12 cellular contexts compared by ENCODE assay signal in genomic region chr21:45265721-45266517, GRCh38. TPM values are rescaled to one million over a fixed set of nuclear protein-coding genes. Genes with fewer than 3 reads are reported as not detected.
DNase-seq lines count a peak whose midpoint lies in the region; ATAC-seq and TF ChIP-seq lines count a peak whose summit lies in the region.
"Had no signal": no experiment of that assay in that cellular context is flagged by ENCODE, and none has a peak within 500 bp of the region (broad histone marks: within the 10 kb centered on the region; RNA-seq: fewer than 3 reads in every experiment).

No MANE protein-coding gene starts in this region.

- intact Hi-C loops in CD8-positive, alpha-beta T cell (cut with DNase I, micrococcal nuclease): loop anchor here (1.0 kb wide), 1 partner anchor 38 kb away; no protein-coding TSS in a partner anchor
- intact Hi-C loops in ovary (cut with DNase I): loop anchor here in 1 of 4 donors (10.0 kb wide), 1 partner anchor 931 kb away; the partner anchor contains the start of gene CFAP410

- peaks cover 28% of the 10 kb centered on the region for H3K36me3 ChIP-seq in CD8-positive, alpha-beta T cell (ENCODE audit: insufficient read depth, low read length)
- H3K36me3 ChIP-seq in H7 (replicated peaks; ENCODE audit: control insufficient read depth, insufficient read depth, low read length) (peaks cover 34% of the 10 kb centered on the region), ovary (no peaks in the 10 kb centered on the region)

- ATAC-seq in CD8-positive, alpha-beta T cell: no peak
- ATAC-seq in GM18511 (IDR thresholded peaks at IDR 0.05; ENCODE audit: unreplicated experiment): no peak

- no peak overlapping the region for H3K4me3 ChIP-seq in CD8-positive, alpha-beta T cell (ENCODE audit: low read depth, low read length)
- no peak overlapping the region for H3K4me3 ChIP-seq in H7 (ENCODE audit: insufficient read depth, low read depth, low read length)
- no peak overlapping the region for H3K4me3 ChIP-seq in coronary artery
- no peak overlapping the region for H3K4me3 ChIP-seq in ovary
- H3K4me3 ChIP-seq: vagina had no signal

- peaks cover 46% of the 10 kb centered on the region for H3K36me3 Mint-ChIP-seq in CD8-positive, alpha-beta T cell

- H3K27me3 ChIP-seq in CD8-positive, alpha-beta T cell (ENCODE audit: insufficient read depth, low read length): no peaks in the 10 kb centered on the region
- no peaks in the 10 kb centered on the region for H3K27me3 ChIP-seq in H7 (ENCODE audit: control insufficient read depth, insufficient read depth, low read length)
- no peaks in the 10 kb centered on the region for H3K27me3 ChIP-seq in ovary
- H3K27me3 ChIP-seq: vagina had no signal

- TF ChIP-seq CTCF in CD8-positive, alpha-beta T cell (IDR thresholded peaks at IDR 0.05): no peak
- TF ChIP-seq CTCF in coronary artery (IDR thresholded peaks at IDR 0.05) (no peak), ovary (IDR thresholded peaks at IDR 0.05) (no peak)

- H3K4me1 ChIP-seq in CD8-positive, alpha-beta T cell (ENCODE audit: insufficient read depth, low read length): peaks cover 18% of the 10 kb centered on the region
- no peaks in the 10 kb centered on the region for H3K4me1 ChIP-seq in ovary (ENCODE audit: insufficient read depth)

- peak in 1 of 7 experiments; percentile 44 for DNase-seq in CD8-positive, alpha-beta T cell
- DNase-seq in H7: peak; percentile 41
- peak; percentile 50 for DNase-seq in coronary artery (ENCODE audit: low spot score)
- DNase-seq in ovary: peak in 3 of 5 donors; percentile 13 to 32 (median 20)
- no peak for DNase-seq in germinal center (ENCODE audit: low spot score)
- DNase-seq in cerebellar nuclear complex (lab: John Stamatoyannopoulos, UW): no peak
- DNase-seq: activated CD4-positive, alpha-beta T cell treated with anti-CD3 and anti-CD28 coated beads for 1 hour; activated gamma-delta T cell; kidney glomerular epithelial cell; NCI-H226 had no signal

- WGBS in ovary, 3 donors: 88 to 94% (median 93%) methylated on average over 32 to 36 of the region's 36 CpGs

- H3K9me3 ChIP-seq in CD8-positive, alpha-beta T cell (ENCODE audit: low read length): no peaks in the 10 kb centered on the region
- H3K9me3 ChIP-seq in ovary: no peaks in the 10 kb centered on the region
- H3K9me3 ChIP-seq: vagina had no signal

- POLR2A ChIA-PET in CD8-positive, alpha-beta T cell (lab: Charles Lee): no interaction called here

- TF ChIP-seq POLR2A in ovary (IDR thresholded peaks at IDR 0.05): no peak

- H3K27ac Mint-ChIP-seq in CD8-positive, alpha-beta T cell: peak overlapping the region; percentile 60

- H3K4me1 Mint-ChIP-seq in CD8-positive, alpha-beta T cell (ENCODE audit: low read depth): peaks cover 16% of the 10 kb centered on the region

- no peaks in the 10 kb centered on the region for H3K27me3 Mint-ChIP-seq in CD8-positive, alpha-beta T cell (ENCODE audit: low read depth)

- CTCF ChIA-PET in CD8-positive, alpha-beta T cell (lab: Charles Lee): no interaction called here

- TF ChIP-seq EP300 in ovary (IDR thresholded peaks at IDR 0.05): no peak

- H3K4me3 Mint-ChIP-seq in CD8-positive, alpha-beta T cell: no peak overlapping the region

- peak overlapping the region; percentile 45 for H3K27ac ChIP-seq in CD8-positive, alpha-beta T cell (ENCODE audit: low read depth, low read length)
- H3K27ac ChIP-seq in coronary artery: no peak overlapping the region
- no peak overlapping the region for H3K27ac ChIP-seq in ovary
- H3K27ac ChIP-seq: vagina had no signal

- no peaks in the 10 kb centered on the region for H3K9me3 Mint-ChIP-seq in CD8-positive, alpha-beta T cell

RNA-seq across cellular contexts. Expression of gene POFUT2, which starts 21.8 kb away (rescaled TPM):
- 10 to 100 TPM; 54.7 to 56.7 TPM for total RNA-seq in CD8-positive, alpha-beta T cell
- 25.4 and 26.9 TPM in 2 replicates for total RNA-seq in H7 (2014; rRNA removed; shearing (Covaris generic))
- total RNA-seq in ovary: 10 to 100 TPM; 26.2 to 48.2 (median 40.1) TPM
- 10 to 100 TPM; 25.7 to 52.9 TPM for polyA plus RNA-seq in ovary

Comparison
In these comparisons a context has a peak if more than half of its experiments do, and no peak if none do; other contexts are left out.
1. DNase-seq: peak in H7 (single experiment), coronary artery (single experiment) and ovary (3 of 5); none in germinal center (single experiment) and cerebellar nuclear complex (0 of 2).